8 cellular contexts compared by ENCODE assay signal in the genomic region with DNA sequence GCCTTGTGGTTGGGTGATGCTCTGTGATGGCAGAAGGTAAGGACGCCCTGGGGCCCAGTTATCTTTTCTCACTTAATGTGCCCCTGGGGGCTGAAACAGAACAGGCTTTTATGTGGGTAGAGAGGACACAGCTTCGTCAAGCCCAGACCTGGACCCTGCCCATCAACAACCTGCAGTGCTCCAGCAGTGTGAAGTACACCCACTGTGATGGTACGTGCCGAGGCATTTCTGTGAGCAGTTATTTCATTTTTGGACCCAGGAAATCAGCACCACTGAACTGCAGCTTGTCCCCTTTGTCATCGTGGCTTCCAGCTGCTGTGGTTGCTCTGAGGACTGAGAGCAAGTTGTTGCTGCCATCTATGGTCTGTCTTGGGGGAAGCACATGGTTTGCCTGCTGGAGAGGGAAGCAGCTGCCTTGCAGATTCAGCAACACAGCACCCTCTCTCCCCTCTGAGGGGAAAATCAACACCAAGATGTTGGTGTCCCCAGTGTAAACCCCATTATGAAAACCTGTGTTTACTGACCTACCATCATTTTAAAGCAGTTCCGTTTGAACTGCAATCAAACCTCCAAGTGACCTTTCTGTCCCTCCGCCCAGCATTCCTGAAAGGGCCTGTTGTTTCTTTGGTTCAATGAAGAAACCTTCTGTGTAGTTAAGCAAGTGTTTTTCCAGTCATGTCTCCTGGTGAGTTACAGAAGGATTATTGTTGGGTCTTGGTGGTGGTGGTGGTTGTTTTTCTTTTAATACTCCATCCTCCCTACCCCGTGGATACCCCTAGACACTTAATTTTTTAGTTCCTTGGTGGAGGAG.
DNase-seq lines count a peak whose midpoint lies in the region; ATAC-seq and TF ChIP-seq lines count a peak whose summit lies in the region.

No MANE protein-coding gene starts in this region.

- H3K4me1 ChIP-seq in ascending aorta, result peaks cover 3 to 6% of the 10 kb centered on the region in 2 donors

- peak; percentile 64 for DNase-seq in NK-92 treated with Interleukin-12 subunit alpha and Interleukin-12 subunit beta, amount 100 ng/mL, for 24 hours (lab: John Stamatoyannopoulos, UW)
- DNase-seq in NK-92 (lab: John Stamatoyannopoulos, UW; ENCODE audit: unreplicated experiment), result no peak
- peak; percentile 90 for DNase-seq in NCI-H1694 (lab: John Stamatoyannopoulos, UW)
- peak; percentile 27 to 50 (median 45) for DNase-seq in T-helper 17 cell
- peak in 1 of 2 donors; percentile 84 for DNase-seq in ascending aorta (ENCODE audit: low spot score in 2 of 2)
- DNase-seq in hippocampal formation (lab: John Stamatoyannopoulos, UW), result peak; percentile 84 to 97
- peak; percentile 36 for DNase-seq in smooth muscle cell of the brain vasculature (ENCODE audit: low read depth, low spot score)

- ATAC-seq in HG02884 (IDR thresholded peaks at IDR 0.05; ENCODE audit: unreplicated experiment) (peak; percentile 92), T-helper 17 cell (peak; percentile 90)

- H3K4me1 Mint-ChIP-seq in T-helper 17 cell, result peaks cover 52% of the 10 kb centered on the region

- H3K9me3 ChIP-seq in T-helper 17 cell (ENCODE audit: control insufficient read depth, low read length, poor library complexity, severe bottlenecking) (no peaks in the 10 kb centered on the region), ascending aorta (no peaks in the 10 kb centered on the region)

- no peaks in the 10 kb centered on the region for H3K27me3 Mint-ChIP-seq in T-helper 17 cell

- peaks cover 3% of the 10 kb centered on the region for H3K36me3 Mint-ChIP-seq in T-helper 17 cell (ENCODE audit: low read depth)

- no peaks in the 10 kb centered on the region for H3K27me3 ChIP-seq in ascending aorta

- no peak overlapping the region for H3K4me3 ChIP-seq in ascending aorta

- peak; percentile 63 to 82 (median 71) for TF ChIP-seq CTCF in ascending aorta (IDR thresholded peaks at IDR 0.05)

- H3K36me3 ChIP-seq in ascending aorta, result no peaks in the 10 kb centered on the region

- intact Hi-C loops in ascending aorta (cut with DNase I), result loop anchor here (1.0 to 5.0 kb wide), 4 partner anchors 36 to 294 kb away; no protein-coding TSS in a partner anchor

- H3K27ac ChIP-seq in ascending aorta, result no peak overlapping the region

- peak overlapping the region; percentile 93 for H3K27ac Mint-ChIP-seq in T-helper 17 cell

- H3K4me3 Mint-ChIP-seq in T-helper 17 cell, result peak overlapping the region; percentile 41
